8 cellular contexts compared by ENCODE assay signal in the genomic region with DNA sequence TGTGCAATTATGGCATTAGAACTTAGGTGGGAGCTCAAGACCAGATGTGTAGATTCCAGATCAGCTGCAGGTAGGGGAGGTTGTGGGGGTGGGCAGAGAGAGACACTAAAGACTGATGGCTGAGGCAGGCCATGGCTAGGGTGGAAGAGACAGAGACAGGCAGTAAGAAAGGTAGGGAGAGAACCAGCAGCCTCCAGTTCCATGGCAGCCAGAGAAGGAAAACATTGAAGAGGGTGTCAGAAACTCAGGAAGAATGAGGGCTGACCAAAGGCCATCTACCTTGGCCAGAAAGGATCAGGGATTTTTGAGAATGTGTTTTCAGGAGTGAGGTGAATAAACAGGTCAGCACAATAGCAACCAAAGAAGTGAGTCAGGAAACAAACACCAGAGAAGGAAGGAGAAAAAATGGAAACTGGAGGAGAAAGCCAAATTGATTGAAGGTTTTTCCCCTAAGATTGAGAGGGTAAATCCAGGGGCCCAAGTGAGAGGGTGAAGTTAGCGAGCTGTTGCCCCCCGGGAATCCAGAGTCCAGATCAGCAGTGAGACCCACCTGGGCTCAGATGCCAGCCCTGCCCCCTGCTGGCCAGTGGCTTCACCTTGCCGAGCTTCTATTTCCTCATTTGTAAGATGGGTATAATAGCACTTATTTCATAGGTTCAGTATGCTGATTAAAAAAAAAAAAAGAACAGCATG. TPM values are rescaled to one million over a fixed set of nuclear protein-coding genes. Genes with fewer than 3 reads are reported as not detected.
DNase-seq lines count a peak whose midpoint lies in the region; ATAC-seq and TF ChIP-seq lines count a peak whose summit lies in the region.

No MANE protein-coding gene starts in this region.

- peak; percentile 47 for DNase-seq in NK-92 treated with Interleukin-12 subunit alpha and Interleukin-12 subunit beta, amount 100 ng/mL, for 24 hours (lab: John Stamatoyannopoulos, UW)
- DNase-seq in NK-92 (lab: John Stamatoyannopoulos, UW; ENCODE audit: unreplicated experiment) (no peak), NCI-H748 (lab: John Stamatoyannopoulos, UW; ENCODE audit: unreplicated experiment) (peak; percentile 56), activated T-cell treated with anti-CD3 and anti-CD28 coated beads for 24 hours (ENCODE audit: low read depth) (peak; percentile 39), fibroblast of the aortic adventitia (ENCODE audit: low read depth) (peak; percentile 46), renal cortical epithelial cell (ENCODE audit: low read depth) (peak; percentile 84)

- no peak overlapping the region for H3K4me3 ChIP-seq in fibroblast of the aortic adventitia (ENCODE audit: low read depth, low read length)

- ATAC-seq in HG02973 (IDR thresholded peaks at IDR 0.05; ENCODE audit: unreplicated experiment): no peak
- ATAC-seq in GM19351 (IDR thresholded peaks at IDR 0.05; ENCODE audit: unreplicated experiment): no peak

- TF ChIP-seq CTCF in fibroblast of the aortic adventitia (IDR thresholded peaks at IDR 0.05; ENCODE audit: insufficient read depth, low read length): peak; percentile 72

RNA-seq across cellular contexts. Expression of a gene that starts 41.0 kb away (rescaled TPM):
- total RNA-seq in fibroblast of the aortic adventitia (ENCODE audit: low replicate concordance) (34.5 and 100 TPM in 2 replicates), renal cortical epithelial cell (78.7 and 82.1 TPM in 2 replicates)
